9 cellular contexts compared by ENCODE assay signal in genomic region chr14:23241061-23241715, GRCh38. TPM values are rescaled to one million over a fixed set of nuclear protein-coding genes. Genes with fewer than 3 reads are reported as not detected.
"Had no signal": no experiment of that assay in that cellular context is flagged by ENCODE, and none has a peak within 500 bp of the region (broad histone marks: within the 10 kb centered on the region; RNA-seq: fewer than 3 reads in every experiment).

No MANE protein-coding gene starts in this region.

RNA-seq across cellular contexts. Expression of gene RNF212B, which starts 3.5 kb away (rescaled TPM):
- total RNA-seq: LHCN-M2, MCF 10A, NCI-H460, OCI-LY7, PC-9, Right ventricle myocardium inferior, RPMI7951, SJCRH30, SK-MEL-5 had no signal
